In genomic region chr16:70632273-70632672, GRCh38 we compare ENCODE assay signal across 19 cellular contexts. TPM values are rescaled to one million over a fixed set of nuclear protein-coding genes. Genes with fewer than 3 reads are reported as not detected.
DNase-seq lines count a peak whose midpoint lies in the region; ATAC-seq and TF ChIP-seq lines count a peak whose summit lies in the region.
"Had no signal": no experiment of that assay in that cellular context is flagged by ENCODE, and none has a peak within 500 bp of the region (broad histone marks: within the 10 kb centered on the region; RNA-seq: fewer than 3 reads in every experiment).

No MANE protein-coding gene starts in this region.

- H3K4me3 Mint-ChIP-seq in GM23338 = no peak overlapping the region
- H3K4me3 Mint-ChIP-seq in WTC11 = no peak overlapping the region
- no peak overlapping the region for H3K4me3 Mint-ChIP-seq in glutamatergic neuron (ENCODE audit: unreplicated experiment)
- H3K4me3 Mint-ChIP-seq in type B pancreatic cell = no peak overlapping the region
- H3K4me3 Mint-ChIP-seq: CD4-positive, alpha-beta T cell; HFFc6 had no signal

- no peaks in the 10 kb centered on the region for H3K27me3 ChIP-seq in GM23338 (ENCODE audit: insufficient read depth)

- peaks cover 19% of the 10 kb centered on the region for H3K4me1 Mint-ChIP-seq in GM23338
- peaks cover 24% of the 10 kb centered on the region for H3K4me1 Mint-ChIP-seq in WTC11
- H3K4me1 Mint-ChIP-seq in glutamatergic neuron (ENCODE audit: low read depth, unreplicated experiment) = peaks cover 4% of the 10 kb centered on the region
- no peaks in the 10 kb centered on the region for H3K4me1 Mint-ChIP-seq in type B pancreatic cell (ENCODE audit: unreplicated experiment)

- H3K4me1 ChIP-seq in GM23338 (ENCODE audit: insufficient read depth) = peaks cover 24% of the 10 kb centered on the region
- H3K4me1 ChIP-seq: A549, Caco-2, HAP-1 had no signal

- H3K36me3 Mint-ChIP-seq in GM23338 (ENCODE audit: low read depth) (peaks cover 13% of the 10 kb centered on the region; the same call in 2 of the 3 replicates), WTC11 (peaks cover 12% of the 10 kb centered on the region), glutamatergic neuron (ENCODE audit: unreplicated experiment) (no peaks in the 10 kb centered on the region), type B pancreatic cell (no peaks in the 10 kb centered on the region)

- H3K4me2 ChIP-seq in GM23338 = no peak overlapping the region
- H3K4me2 ChIP-seq: A549 had no signal

- CTCF ChIA-PET in WTC11 (lab: Charles Lee) = no interaction called here

- no peaks in the 10 kb centered on the region for H4K20me1 ChIP-seq in GM23338 (replicated peaks; ENCODE audit: insufficient read depth)

- H3K4me3 ChIP-seq in GM23338 = no peak overlapping the region
- H3K4me3 ChIP-seq: A549, HAP-1 had no signal

- no peaks in the 10 kb centered on the region for H3K9me2 ChIP-seq in GM23338 (ENCODE audit: insufficient read depth)

- POLR2A ChIA-PET in WTC11 (lab: Charles Lee) = no interaction called here

- peaks cover 16% of the 10 kb centered on the region for H3K79me2 ChIP-seq in GM23338 (replicated peaks; ENCODE audit: insufficient read depth)

- no peak overlapping the region for H3K27ac ChIP-seq in GM23338 (ENCODE audit: low read depth)
- H3K27ac ChIP-seq: 22Rv1, A549, C4-2B had no signal

- no peaks in the 10 kb centered on the region for H3K36me3 ChIP-seq in GM23338 (ENCODE audit: insufficient read depth)
- H3K36me3 ChIP-seq: HAP-1 had no signal

- peaks cover 10% of the 10 kb centered on the region; the same call in 2 of the 3 replicates for H3K9me3 Mint-ChIP-seq in GM23338
- H3K9me3 Mint-ChIP-seq in WTC11 = peaks cover 13% of the 10 kb centered on the region
- H3K9me3 Mint-ChIP-seq in glutamatergic neuron (ENCODE audit: unreplicated experiment) = peaks cover 4% of the 10 kb centered on the region
- peaks cover 5% of the 10 kb centered on the region for H3K9me3 Mint-ChIP-seq in type B pancreatic cell
- H3K9me3 Mint-ChIP-seq: CD4-positive, alpha-beta T cell had no signal

- peak overlapping the region; percentile 85; the same call in 1 of the 2 replicates for H2AFZ ChIP-seq in GM23338

- H3F3A ChIP-seq in GM23338 (replicated peaks; ENCODE audit: low read depth) = no peaks in the 10 kb centered on the region

- no peak for TF ChIP-seq POLR2A in GM18505 (IDR thresholded peaks at IDR 0.05; ENCODE audit: borderline replicate concordance, extremely low read depth, insufficient read depth, insufficient read length)

- peak; percentile 53 for DNase-seq in GM23338 (ENCODE audit: low spot score)
- DNase-seq in WTC11 (ENCODE audit: low spot score) = no peak
- no peak for DNase-seq in glutamatergic neuron
- DNase-seq in type B pancreatic cell (ENCODE audit: extremely low spot score, unreplicated experiment) = peak; percentile 29
- DNase-seq in DMS 273 (lab: John Stamatoyannopoulos, UW; ENCODE audit: unreplicated experiment) = no peak
- DNase-seq: AML-193; Caco-2; CD4-positive, alpha-beta T cell; DMS153; DMS79; GDM1; HFFc6 had no signal

- TF ChIP-seq CTCF in GM23338 (conservative IDR thresholded peaks at IDR 0.05; ENCODE audit: low read depth in 2 of 2) (no peak), WTC11 (IDR thresholded peaks at IDR 0.05) (no peak), glutamatergic neuron (IDR thresholded peaks at IDR 0.05; ENCODE audit: partially characterized antibody, unreplicated experiment) (no peak), type B pancreatic cell (conservative IDR thresholded peaks at IDR 0.05) (no peak)

- H3K27ac Mint-ChIP-seq in GM23338 = 0 out of 2 replicates have a peak overlapping the region, but pooled peaks have one; percentile 39
- H3K27ac Mint-ChIP-seq in WTC11 = 0 out of 2 replicates have a peak overlapping the region, but pooled peaks have one; percentile 2
- peak overlapping the region; percentile 39 for H3K27ac Mint-ChIP-seq in glutamatergic neuron (ENCODE audit: unreplicated experiment)
- H3K27ac Mint-ChIP-seq in type B pancreatic cell = no peak overlapping the region
- H3K27ac Mint-ChIP-seq: CD4-positive, alpha-beta T cell; HFFc6 had no signal

- ATAC-seq in GM23338 (peak; percentile 24; the same call in 2 of the 3 replicates), WTC11 (peak; percentile 44), HG02852 (IDR thresholded peaks at IDR 0.05; ENCODE audit: unreplicated experiment) (no peak), GM18505 (IDR thresholded peaks at IDR 0.05; ENCODE audit: unreplicated experiment) (no peak)
- ATAC-seq: A549 had no signal

- H3K27me3 Mint-ChIP-seq in GM23338 (ENCODE audit: insufficient read depth, low read depth, poor library complexity) (peaks cover 2% of the 10 kb centered on the region), WTC11 (ENCODE audit: low read depth) (no peaks in the 10 kb centered on the region), glutamatergic neuron (ENCODE audit: unreplicated experiment) (no peaks in the 10 kb centered on the region), type B pancreatic cell (peaks cover 2% of the 10 kb centered on the region)
- H3K27me3 Mint-ChIP-seq: CD4-positive, alpha-beta T cell had no signal

TF ChIP-seq in GM23338, 12 proteins besides CTCF, POLR2A, EP300 and RAD21 (continues in another document):
- TF ChIP-seq ZNF114 (CRISPR knock-in tag; IDR thresholded peaks at IDR 0.05) (no peak), REST (IDR thresholded peaks at IDR 0.05; ENCODE audit: unreplicated experiment) (no peak)

TF ChIP-seq in WTC11, 78 proteins besides CTCF, POLR2A, EP300 and RAD21 (continues in another document):
- TF ChIP-seq ZMAT4 (CRISPR knock-in tag; IDR thresholded peaks at IDR 0.05) (no peak), TEAD1 (CRISPR knock-in tag; IDR thresholded peaks at IDR 0.05) (no peak), ATF3 (CRISPR knock-in tag; conservative IDR thresholded peaks at IDR 0.05) (no peak), ATF6 (CRISPR knock-in tag; IDR thresholded peaks at IDR 0.05) (no peak), EMX1 (CRISPR knock-in tag; IDR thresholded peaks at IDR 0.05) (no peak), IRF1 (CRISPR knock-in tag; IDR thresholded peaks at IDR 0.05) (no peak), ATF2 (CRISPR knock-in tag; IDR thresholded peaks at IDR 0.05; ENCODE audit: borderline replicate concordance, low read depth) (no peak), ZNF263 (CRISPR knock-in tag; IDR thresholded peaks at IDR 0.05; ENCODE audit: low read depth) (no peak)

RNA-seq across cellular contexts. Expression of gene IL34, which starts 14.1 kb away (rescaled TPM):
- 4.6 and 6.6 TPM in 2 replicates for total RNA-seq in GM23338 (2014; rRNA removed; shearing (Covaris generic))
- 3.1 and 4.3 TPM in 2 replicates for polyA plus RNA-seq in GM23338 (2016; fragmentation: Nextera tagmentation; extraction: Ambion mirVana)
- total RNA-seq in WTC11 (2021) (6.0 to 8.8 TPM (median 7.5 TPM) in 3 replicates), glutamatergic neuron (ENCODE audit: unreplicated experiment) (0.42 TPM), type B pancreatic cell (ENCODE audit: low replicate concordance) (0.40 TPM in 1 of 2 replicates, not detected in the other)
- total RNA-seq: H4 had no signal

RNA-seq across cellular contexts. Expression of gene MTSS2, which starts 53.6 kb away (rescaled TPM):
- 16.5 and 19.6 TPM in 2 replicates for total RNA-seq in GM23338 (2014; rRNA removed; shearing (Covaris generic))
- 1.6 and 1.9 TPM in 2 replicates for polyA plus RNA-seq in GM23338 (2016; fragmentation: Nextera tagmentation; extraction: Ambion mirVana)
- total RNA-seq in WTC11 (2021) = 28.3 to 34.9 TPM (median 31.2 TPM) in 3 replicates
- 36.2 TPM for total RNA-seq in glutamatergic neuron (ENCODE audit: unreplicated experiment)
- 92.2 and 118 TPM in 2 replicates for total RNA-seq in type B pancreatic cell (ENCODE audit: low replicate concordance)

Comparison
In these comparisons a context has a peak if more than half of its experiments do, and no peak if none do; other contexts are left out.
1. ATAC-seq: peak in GM23338 (single experiment) and WTC11 (single experiment); none in HG02852 (single experiment) and GM18505 (single experiment).
2. DNase-seq: peak in GM23338 (single experiment) and type B pancreatic cell (single experiment); none in WTC11 (single experiment), glutamatergic neuron (single experiment) and DMS 273 (single experiment).